2 cellular contexts compared by ENCODE assay signal in the genomic region with DNA sequence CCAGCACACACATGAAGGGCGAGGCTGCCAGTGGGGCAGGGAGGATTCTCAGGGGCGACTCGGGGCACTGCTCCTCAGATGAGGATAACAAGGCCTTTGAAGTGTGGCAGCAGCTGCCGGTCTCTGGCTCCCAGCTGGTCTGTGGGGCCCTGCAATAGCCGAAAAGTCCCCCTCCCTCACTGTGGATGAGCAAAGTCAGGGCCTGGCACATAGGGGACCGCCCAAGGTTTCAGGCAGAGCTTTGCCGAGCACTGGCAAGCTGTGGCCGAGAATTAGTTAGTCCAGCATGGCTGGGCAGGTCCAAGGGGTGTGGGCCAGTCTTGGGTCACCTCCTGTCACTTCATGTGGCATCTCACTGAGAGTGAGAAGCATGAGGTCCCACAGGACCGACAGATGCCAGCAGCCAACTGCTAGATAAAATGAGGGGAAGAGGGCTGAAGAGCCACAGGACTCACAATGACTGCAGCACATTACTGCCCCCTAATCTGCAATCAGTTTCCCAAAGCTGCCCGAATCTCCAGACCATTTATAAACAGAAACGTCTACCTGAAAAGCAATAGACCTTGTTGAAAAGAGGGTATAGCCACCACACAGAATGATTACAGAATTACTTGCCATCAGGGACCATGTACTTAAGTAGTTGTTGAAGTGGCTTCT.
TF ChIP-seq lines count a peak whose summit lies in the region.

No MANE protein-coding gene starts in this region.

TF ChIP-seq in liver, 16 proteins besides CTCF, POLR2A, EP300 and RAD21:
- TF ChIP-seq RXRA (IDR thresholded peaks at IDR 0.05) (no peak), GABPA (IDR thresholded peaks at IDR 0.05 in 1 of 2, conservative IDR thresholded peaks at IDR 0.05 in 1 of 2) (no peak), FOXA1 (IDR thresholded peaks at IDR 0.05) (no peak), SP1 (IDR thresholded peaks at IDR 0.05) (no peak), EGR1 (IDR thresholded peaks at IDR 0.05; ENCODE audit: low read depth in 2 of 2) (no peak), YY1 (IDR thresholded peaks at IDR 0.05) (no peak), NR2F2 (IDR thresholded peaks at IDR 0.05) (no peak), JUND (IDR thresholded peaks at IDR 0.05) (no peak), HNF4A (conservative IDR thresholded peaks at IDR 0.05) (no peak), HNF4G (IDR thresholded peaks at IDR 0.05) (no peak), FOXA2 (IDR thresholded peaks at IDR 0.05) (no peak), ATF3 (IDR thresholded peaks at IDR 0.05) (no peak), TAF1 (conservative IDR thresholded peaks at IDR 0.05) (no peak)
- TF ChIP-seq, protein P1, sequence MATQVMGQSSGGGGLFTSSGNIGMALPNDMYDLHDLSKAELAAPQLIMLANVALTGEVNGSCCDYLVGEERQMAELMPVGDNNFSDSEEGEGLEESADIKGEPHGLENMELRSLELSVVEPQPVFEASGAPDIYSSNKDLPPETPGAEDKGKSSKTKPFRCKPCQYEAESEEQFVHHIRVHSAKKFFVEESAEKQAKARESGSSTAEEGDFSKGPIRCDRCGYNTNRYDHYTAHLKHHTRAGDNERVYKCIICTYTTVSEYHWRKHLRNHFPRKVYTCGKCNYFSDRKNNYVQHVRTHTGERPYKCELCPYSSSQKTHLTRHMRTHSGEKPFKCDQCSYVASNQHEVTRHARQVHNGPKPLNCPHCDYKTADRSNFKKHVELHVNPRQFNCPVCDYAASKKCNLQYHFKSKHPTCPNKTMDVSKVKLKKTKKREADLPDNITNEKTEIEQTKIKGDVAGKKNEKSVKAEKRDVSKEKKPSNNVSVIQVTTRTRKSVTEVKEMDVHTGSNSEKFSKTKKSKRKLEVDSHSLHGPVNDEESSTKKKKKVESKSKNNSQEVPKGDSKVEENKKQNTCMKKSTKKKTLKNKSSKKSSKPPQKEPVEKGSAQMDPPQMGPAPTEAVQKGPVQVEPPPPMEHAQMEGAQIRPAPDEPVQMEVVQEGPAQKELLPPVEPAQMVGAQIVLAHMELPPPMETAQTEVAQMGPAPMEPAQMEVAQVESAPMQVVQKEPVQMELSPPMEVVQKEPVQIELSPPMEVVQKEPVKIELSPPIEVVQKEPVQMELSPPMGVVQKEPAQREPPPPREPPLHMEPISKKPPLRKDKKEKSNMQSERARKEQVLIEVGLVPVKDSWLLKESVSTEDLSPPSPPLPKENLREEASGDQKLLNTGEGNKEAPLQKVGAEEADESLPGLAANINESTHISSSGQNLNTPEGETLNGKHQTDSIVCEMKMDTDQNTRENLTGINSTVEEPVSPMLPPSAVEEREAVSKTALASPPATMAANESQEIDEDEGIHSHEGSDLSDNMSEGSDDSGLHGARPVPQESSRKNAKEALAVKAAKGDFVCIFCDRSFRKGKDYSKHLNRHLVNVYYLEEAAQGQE (IDR thresholded peaks at IDR 0.05): no peak
- TF ChIP-seq, protein P2, sequence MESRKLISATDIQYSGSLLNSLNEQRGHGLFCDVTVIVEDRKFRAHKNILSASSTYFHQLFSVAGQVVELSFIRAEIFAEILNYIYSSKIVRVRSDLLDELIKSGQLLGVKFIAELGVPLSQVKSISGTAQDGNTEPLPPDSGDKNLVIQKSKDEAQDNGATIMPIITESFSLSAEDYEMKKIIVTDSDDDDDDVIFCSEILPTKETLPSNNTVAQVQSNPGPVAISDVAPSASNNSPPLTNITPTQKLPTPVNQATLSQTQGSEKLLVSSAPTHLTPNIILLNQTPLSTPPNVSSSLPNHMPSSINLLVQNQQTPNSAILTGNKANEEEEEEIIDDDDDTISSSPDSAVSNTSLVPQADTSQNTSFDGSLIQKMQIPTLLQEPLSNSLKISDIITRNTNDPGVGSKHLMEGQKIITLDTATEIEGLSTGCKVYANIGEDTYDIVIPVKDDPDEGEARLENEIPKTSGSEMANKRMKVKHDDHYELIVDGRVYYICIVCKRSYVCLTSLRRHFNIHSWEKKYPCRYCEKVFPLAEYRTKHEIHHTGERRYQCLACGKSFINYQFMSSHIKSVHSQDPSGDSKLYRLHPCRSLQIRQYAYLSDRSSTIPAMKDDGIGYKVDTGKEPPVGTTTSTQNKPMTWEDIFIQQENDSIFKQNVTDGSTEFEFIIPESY (IDR thresholded peaks at IDR 0.05): no peak
- TF ChIP-seq, protein P3, sequence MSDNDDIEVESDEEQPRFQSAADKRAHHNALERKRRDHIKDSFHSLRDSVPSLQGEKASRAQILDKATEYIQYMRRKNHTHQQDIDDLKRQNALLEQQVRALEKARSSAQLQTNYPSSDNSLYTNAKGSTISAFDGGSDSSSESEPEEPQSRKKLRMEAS (IDR thresholded peaks at IDR 0.05): no peak

TF ChIP-seq in HepG2, 621 proteins besides CTCF, POLR2A, EP300 and RAD21:
- TF ChIP-seq NR2F2 (IDR thresholded peaks at IDR 0.05; ENCODE audit: borderline replicate concordance, low read depth): no peak
- TF ChIP-seq ESRRA (CRISPR knock-in tag; IDR thresholded peaks at IDR 0.05; ENCODE audit: low read depth): no peak
- TF ChIP-seq, protein P4, sequence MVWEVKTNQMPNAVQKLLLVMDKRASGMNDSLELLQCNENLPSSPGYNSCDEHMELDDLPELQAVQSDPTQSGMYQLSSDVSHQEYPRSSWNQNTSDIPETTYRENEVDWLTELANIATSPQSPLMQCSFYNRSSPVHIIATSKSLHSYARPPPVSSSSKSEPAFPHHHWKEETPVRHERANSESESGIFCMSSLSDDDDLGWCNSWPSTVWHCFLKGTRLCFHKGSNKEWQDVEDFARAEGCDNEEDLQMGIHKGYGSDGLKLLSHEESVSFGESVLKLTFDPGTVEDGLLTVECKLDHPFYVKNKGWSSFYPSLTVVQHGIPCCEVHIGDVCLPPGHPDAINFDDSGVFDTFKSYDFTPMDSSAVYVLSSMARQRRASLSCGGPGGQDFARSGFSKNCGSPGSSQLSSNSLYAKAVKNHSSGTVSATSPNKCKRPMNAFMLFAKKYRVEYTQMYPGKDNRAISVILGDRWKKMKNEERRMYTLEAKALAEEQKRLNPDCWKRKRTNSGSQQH (CRISPR knock-in tag; IDR thresholded peaks at IDR 0.05; ENCODE audit: low read depth): no peak
- TF ChIP-seq PAWR (CRISPR knock-in tag; IDR thresholded peaks at IDR 0.05; ENCODE audit: borderline replicate concordance): no peak
- TF ChIP-seq NR1H2 (CRISPR knock-in tag; IDR thresholded peaks at IDR 0.05; ENCODE audit: borderline replicate concordance, low read depth): no peak
- TF ChIP-seq ZNF709 (CRISPR knock-in tag; IDR thresholded peaks at IDR 0.05): no peak
- TF ChIP-seq ARID5B (CRISPR knock-in tag; IDR thresholded peaks at IDR 0.05): no peak
- no peak for TF ChIP-seq ZNF713 (CRISPR knock-in tag; IDR thresholded peaks at IDR 0.05)
- no peak for TF ChIP-seq HES4 (CRISPR knock-in tag; IDR thresholded peaks at IDR 0.05; ENCODE audit: borderline replicate concordance)
- no peak for TF ChIP-seq ZC3H4 (CRISPR knock-in tag; IDR thresholded peaks at IDR 0.05; ENCODE audit: borderline replicate concordance)
- no peak for TF ChIP-seq SNRNP70 (IDR thresholded peaks at IDR 0.05; ENCODE audit: low read depth, low read length)
- no peak for TF ChIP-seq ZBTB37 (CRISPR knock-in tag; IDR thresholded peaks at IDR 0.05)
- TF ChIP-seq, protein P5, sequence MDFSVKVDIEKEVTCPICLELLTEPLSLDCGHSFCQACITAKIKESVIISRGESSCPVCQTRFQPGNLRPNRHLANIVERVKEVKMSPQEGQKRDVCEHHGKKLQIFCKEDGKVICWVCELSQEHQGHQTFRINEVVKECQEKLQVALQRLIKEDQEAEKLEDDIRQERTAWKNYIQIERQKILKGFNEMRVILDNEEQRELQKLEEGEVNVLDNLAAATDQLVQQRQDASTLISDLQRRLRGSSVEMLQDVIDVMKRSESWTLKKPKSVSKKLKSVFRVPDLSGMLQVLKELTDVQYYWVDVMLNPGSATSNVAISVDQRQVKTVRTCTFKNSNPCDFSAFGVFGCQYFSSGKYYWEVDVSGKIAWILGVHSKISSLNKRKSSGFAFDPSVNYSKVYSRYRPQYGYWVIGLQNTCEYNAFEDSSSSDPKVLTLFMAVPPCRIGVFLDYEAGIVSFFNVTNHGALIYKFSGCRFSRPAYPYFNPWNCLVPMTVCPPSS (IDR thresholded peaks at IDR 0.05): no peak
- no peak for TF ChIP-seq SIN3B (IDR thresholded peaks at IDR 0.05; ENCODE audit: low read length)
- TF ChIP-seq ZNF766 (CRISPR knock-in tag; IDR thresholded peaks at IDR 0.05; ENCODE audit: borderline replicate concordance): no peak
- no peak for TF ChIP-seq HDAC6 (IDR thresholded peaks at IDR 0.05; ENCODE audit: low read depth, low read length)
